ENCODE assay signal across 8 cellular contexts in the genomic region with DNA sequence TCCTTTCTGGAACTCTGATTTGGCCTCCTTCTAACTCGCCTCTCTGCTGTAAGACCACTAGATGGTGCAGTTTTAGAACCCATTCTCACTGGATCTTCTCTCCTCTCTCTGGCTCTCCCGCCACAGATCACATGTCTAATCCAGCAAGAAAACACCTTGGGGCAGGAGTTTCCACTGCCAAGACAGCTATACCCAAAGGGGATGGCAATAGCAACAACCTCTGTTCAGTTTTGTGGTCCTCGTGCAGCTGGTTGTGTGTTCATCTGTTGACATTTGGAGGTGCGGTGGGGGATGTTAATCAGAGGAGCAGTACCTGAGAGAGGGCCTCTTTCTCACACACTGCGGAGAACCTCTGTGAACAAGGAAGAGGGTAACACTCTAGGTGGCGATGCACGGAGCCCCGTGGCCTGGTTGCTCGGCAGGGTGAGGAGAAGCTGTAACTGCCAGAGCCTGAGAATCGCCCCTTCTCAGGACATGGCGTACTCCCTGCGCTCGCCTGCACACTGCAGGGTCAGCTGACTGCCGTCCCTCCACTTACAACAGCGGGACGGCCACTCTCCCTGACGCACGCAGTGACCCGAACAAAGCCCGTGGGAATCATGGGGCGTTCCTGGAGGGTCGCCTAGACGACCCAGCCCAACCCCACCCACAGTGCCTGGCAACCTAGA. TPM values are rescaled to one million over a fixed set of nuclear protein-coding genes. Genes with fewer than 3 reads are reported as not detected.
DNase-seq lines count a peak whose midpoint lies in the region; ATAC-seq and TF ChIP-seq lines count a peak whose summit lies in the region.

A gene (plus strand): TSS at position 666 of the 668 bp plus-strand sequence. CDS start 25 bp downstream, outside the sequence.

- H3K27ac ChIP-seq in RWPE1 = no peak within 1 kb of the TSS
- no peak within 1 kb of the TSS for H3K27ac ChIP-seq in esophagus squamous epithelium

- peak; percentile 49 for ATAC-seq in GM19372 (IDR thresholded peaks at IDR 0.05; ENCODE audit: low read depth, unreplicated experiment)
- ATAC-seq in stimulated activated memory B cell treated with anti-CD40 and anti-IgM and Interleukin-4, amounts not matched to agents 10 μg/mL and 1 μg/mL and 100 μg/mL, for 72 hours = no peak

- peak; percentile 74 for DNase-seq in DMS53 (lab: John Stamatoyannopoulos, UW)
- peak; percentile 49 for DNase-seq in HuH-7.5 (ENCODE audit: low spot score)
- DNase-seq in RWPE1 (ENCODE audit: low spot score) = peak; percentile 64
- no peak for DNase-seq in esophagus squamous epithelium (lab: John Stamatoyannopoulos, UW)
- no peak for DNase-seq in neural crest cell (ENCODE audit: low read depth, low spot score)
- DNase-seq in GM19240 (ENCODE audit: insufficient read length, low spot score) = no peak

- WGBS in esophagus squamous epithelium, 2 donors = 25 to 63% methylated on average over 2 to 7 of the region's 23 CpGs

- H3K36me3 ChIP-seq in esophagus squamous epithelium = no peaks in the 10 kb centered on the region

- H3K9me3 ChIP-seq in esophagus squamous epithelium = no peaks in the 10 kb centered on the region

- H3K4me3 ChIP-seq in esophagus squamous epithelium = no peak within 1 kb of the TSS

- H3K4me3 Mint-ChIP-seq in neural crest cell = no peak within 1 kb of the TSS
- no peak within 1 kb of the TSS for H3K4me3 Mint-ChIP-seq in stimulated activated memory B cell treated with anti-CD40 and anti-IgM and Interleukin-4, amounts not matched to agents 10 μg/mL and 1 μg/mL and 100 μg/mL, for 72 hours

- no peaks in the 10 kb centered on the region for H3K27me3 ChIP-seq in esophagus squamous epithelium

- intact Hi-C loops in esophagus squamous epithelium (cut with DNase I) = loop anchor here (10.0 kb wide), 1 partner anchor 89 kb away; no protein-coding TSS in a partner anchor

- H3K27me3 Mint-ChIP-seq in neural crest cell (ENCODE audit: low read depth) = no peaks in the 10 kb centered on the region
- H3K27me3 Mint-ChIP-seq in stimulated activated memory B cell treated with anti-CD40 and anti-IgM and Interleukin-4, amounts not matched to agents 10 μg/mL and 1 μg/mL and 100 μg/mL, for 72 hours = no peaks in the 10 kb centered on the region

- TF ChIP-seq POLR2A in esophagus squamous epithelium (IDR thresholded peaks at IDR 0.05) = no peak

- POLR2A ChIA-PET in RWPE1 (lab: Yijun Ruan, JAX; ENCODE audit: low non-redundant PET) = no interaction called here

- no peak within 1 kb of the TSS for H3K27ac Mint-ChIP-seq in neural crest cell (ENCODE audit: unreplicated experiment)
- no peak within 1 kb of the TSS for H3K27ac Mint-ChIP-seq in stimulated activated memory B cell treated with anti-CD40 and anti-IgM and Interleukin-4, amounts not matched to agents 10 μg/mL and 1 μg/mL and 100 μg/mL, for 72 hours

- H3K4me1 ChIP-seq in esophagus squamous epithelium = peaks cover 0 to 4% (median 0%) of the 10 kb centered on the region in 3 donors

- peaks cover 2% of the 10 kb centered on the region for H3K9me3 Mint-ChIP-seq in neural crest cell
- H3K9me3 Mint-ChIP-seq in stimulated activated memory B cell treated with anti-CD40 and anti-IgM and Interleukin-4, amounts not matched to agents 10 μg/mL and 1 μg/mL and 100 μg/mL, for 72 hours = no peaks in the 10 kb centered on the region

- TF ChIP-seq CTCF in RWPE1 (conservative IDR thresholded peaks at IDR 0.05; ENCODE audit: low read depth) (peak; percentile 61), esophagus squamous epithelium (IDR thresholded peaks at IDR 0.05) (peak in 5 of 6 experiments; percentile 40 to 64 (median 42)), neural crest cell (conservative IDR thresholded peaks at IDR 0.05) (peak; percentile 73)

- H3K36me3 Mint-ChIP-seq in neural crest cell (ENCODE audit: low read depth) = no peaks in the 10 kb centered on the region
- H3K36me3 Mint-ChIP-seq in stimulated activated memory B cell treated with anti-CD40 and anti-IgM and Interleukin-4, amounts not matched to agents 10 μg/mL and 1 μg/mL and 100 μg/mL, for 72 hours = no peaks in the 10 kb centered on the region

- H3K4me1 Mint-ChIP-seq in neural crest cell = no peaks in the 10 kb centered on the region
- H3K4me1 Mint-ChIP-seq in stimulated activated memory B cell treated with anti-CD40 and anti-IgM and Interleukin-4, amounts not matched to agents 10 μg/mL and 1 μg/mL and 100 μg/mL, for 72 hours = no peaks in the 10 kb centered on the region

- CTCF ChIA-PET in RWPE1 (lab: Yijun Ruan, JAX) = interaction anchor here (1.2 kb wide), 1 partner anchor 96 kb away, joined by 9 read pairs; no protein-coding TSS in a partner anchor

RNA-seq across cellular contexts. Expression of the gene that starts here (rescaled TPM):
- not detected for total RNA-seq in esophagus squamous epithelium
- total RNA-seq in neural crest cell = not detected in 2 replicates

Comparison
In these comparisons a context has a peak if more than half of its experiments do, and no peak if none do; other contexts are left out.
1. DNase-seq: peak in DMS53 (single experiment), HuH-7.5 (single experiment) and RWPE1 (single experiment); none in esophagus squamous epithelium (single experiment), neural crest cell (single experiment) and GM19240 (single experiment).
2. Peak in every context shown above with its lines, with median percentiles within 50 percentile points of each other: CTCF ChIP-seq.